11 cellular contexts compared by ENCODE assay signal in the genomic region with DNA sequence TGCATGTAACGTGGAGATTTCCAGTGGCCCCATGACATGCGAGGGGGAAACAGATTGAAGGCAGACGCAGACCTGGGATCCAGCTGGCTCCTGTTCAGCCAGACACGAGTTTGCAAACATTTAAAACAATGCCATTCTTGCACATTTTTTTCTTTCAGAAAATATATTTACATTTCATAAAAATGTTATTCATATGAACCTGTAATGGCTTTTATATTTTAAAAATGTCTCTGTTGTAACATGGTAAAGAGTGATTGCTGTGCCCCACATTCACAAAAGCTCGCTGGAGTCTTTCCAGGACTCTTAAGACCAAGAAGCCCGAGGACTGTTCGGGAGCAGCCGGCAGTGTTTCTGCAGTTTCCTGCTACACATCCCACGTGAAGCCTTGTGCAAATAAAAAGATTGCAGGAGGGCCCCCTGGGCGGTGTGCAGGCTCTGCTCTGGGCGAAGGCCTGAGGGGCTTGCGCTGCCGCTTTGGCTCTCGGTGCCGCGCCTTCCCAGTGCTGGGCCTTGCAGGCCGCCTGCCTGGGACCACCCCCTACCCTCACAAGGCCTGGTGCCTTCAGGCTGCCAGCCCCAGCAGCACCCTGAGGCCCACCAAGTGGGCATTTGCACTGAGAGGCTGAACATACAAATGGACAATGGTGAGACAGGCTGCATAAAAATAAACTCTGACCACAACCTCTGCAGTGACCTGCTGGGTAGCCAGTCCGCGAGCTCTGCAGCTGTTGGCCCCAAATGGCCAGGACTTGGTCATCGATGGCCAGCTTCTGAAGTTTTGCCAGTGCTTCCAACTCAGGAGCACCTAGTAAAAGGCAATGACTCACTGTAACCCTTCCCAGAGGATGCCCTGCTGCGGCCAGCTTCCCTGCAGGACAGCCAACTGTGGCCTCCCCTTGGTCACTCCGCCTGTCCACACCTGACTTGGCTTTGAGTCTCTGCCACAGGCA.
DNase-seq lines count a peak whose midpoint lies in the region; TF ChIP-seq lines count a peak whose summit lies in the region.
"Had no signal": no experiment of that assay in that cellular context is flagged by ENCODE, and none has a peak within 500 bp of the region (broad histone marks: within the 10 kb centered on the region; RNA-seq: fewer than 3 reads in every experiment).

No MANE protein-coding gene starts in this region.

- TF ChIP-seq CTCF in VCaP (conservative IDR thresholded peaks at IDR 0.05) (no peak), stomach (IDR thresholded peaks at IDR 0.05) (no peak), spleen (IDR thresholded peaks at IDR 0.05 in 8 of 11, conservative IDR thresholded peaks at IDR 0.05 in 3 of 11) (no peak)

- DNase-seq in DMS153 (lab: John Stamatoyannopoulos, UW): peak; percentile 6
- no peak for DNase-seq in DMS153 treated with DMSO at 0.1 percent for 48 hours (lab: John Stamatoyannopoulos, UW; ENCODE audit: unreplicated experiment)
- DNase-seq in kidney tubule cell (ENCODE audit: low spot score): peak; percentile 27
- DNase-seq in stomach: peak; percentile 28
- DNase-seq in GF-D8 (lab: John Stamatoyannopoulos, UW): no peak
- DNase-seq in activated naive CD4-positive, alpha-beta T cell treated with anti-CD3 and anti-CD28 coated beads, Interleukin-2, amount 50 U/mL, for 16 hours: no peak
- no peak for DNase-seq in spleen
- DNase-seq: 8988T; activated naive CD4-positive, alpha-beta T cell had no signal

- H3K36me3 ChIP-seq in stomach: no peaks in the 10 kb centered on the region
- H3K36me3 ChIP-seq in spleen: no peaks in the 10 kb centered on the region

- WGBS in stomach, 5 donors: 38 to 48% (median 45%) methylated on average over 20 to 22 of the region's 22 CpGs
- 65 to 78% (median 71%) methylated on average over 14 to 22 of the region's 22 CpGs for WGBS in spleen, 5 donors

- TF ChIP-seq EP300 in stomach (IDR thresholded peaks at IDR 0.05): no peak

- no peak for TF ChIP-seq POLR2A in stomach (IDR thresholded peaks at IDR 0.05)
- no peak for TF ChIP-seq POLR2A in spleen (IDR thresholded peaks at IDR 0.05)

- H3K27me3 ChIP-seq in stomach: no peaks in the 10 kb centered on the region
- peaks cover 0 to 22% (median 0%) of the 10 kb centered on the region in 7 donors for H3K27me3 ChIP-seq in spleen (replicated peaks in 1 of 7)

- peak overlapping the region; percentile 43 for H3K27ac ChIP-seq in VCaP
- peak overlapping the region in 1 of 5 donors; percentile 46 for H3K27ac ChIP-seq in stomach
- no peak overlapping the region for H3K27ac ChIP-seq in spleen
- H3K27ac ChIP-seq: epithelial cell of prostate had no signal

- H3K4me1 ChIP-seq in stomach: peaks cover 0 to 23% (median 14%) of the 10 kb centered on the region in 4 donors
- peaks cover 0 to 11% (median 4%) of the 10 kb centered on the region in 6 donors for H3K4me1 ChIP-seq in spleen

- H3K9me3 ChIP-seq in stomach: no peaks in the 10 kb centered on the region
- H3K9me3 ChIP-seq in spleen: no peaks in the 10 kb centered on the region

- H3K4me3 ChIP-seq in stomach (peak overlapping the region in 2 of 4 donors; percentile 16), spleen (peak overlapping the region in 1 of 8 donors; percentile 2)

- intact Hi-C loops in stomach (cut with DNase I; ENCODE audit: low total_unique reads) (no loop called here), spleen (cut with DNase I; ENCODE audit: low total_unique reads) (no loop called here)

Comparison
In these comparisons a context has a peak if more than half of its experiments do, and no peak if none do; other contexts are left out.
1. DNase-seq: peak in DMS153 (single experiment), kidney tubule cell (single experiment) and stomach (single experiment); none in DMS153 treated with DMSO at 0.1 percent for 48 hours (single experiment), GF-D8 (single experiment), activated naive CD4-positive, alpha-beta T cell treated with anti-CD3 and anti-CD28 coated beads, Interleukin-2, amount 50 U/mL, for 16 hours (single experiment) and spleen (single experiment).